ENCODE assay signal across 8 cellular contexts in the genomic region with DNA sequence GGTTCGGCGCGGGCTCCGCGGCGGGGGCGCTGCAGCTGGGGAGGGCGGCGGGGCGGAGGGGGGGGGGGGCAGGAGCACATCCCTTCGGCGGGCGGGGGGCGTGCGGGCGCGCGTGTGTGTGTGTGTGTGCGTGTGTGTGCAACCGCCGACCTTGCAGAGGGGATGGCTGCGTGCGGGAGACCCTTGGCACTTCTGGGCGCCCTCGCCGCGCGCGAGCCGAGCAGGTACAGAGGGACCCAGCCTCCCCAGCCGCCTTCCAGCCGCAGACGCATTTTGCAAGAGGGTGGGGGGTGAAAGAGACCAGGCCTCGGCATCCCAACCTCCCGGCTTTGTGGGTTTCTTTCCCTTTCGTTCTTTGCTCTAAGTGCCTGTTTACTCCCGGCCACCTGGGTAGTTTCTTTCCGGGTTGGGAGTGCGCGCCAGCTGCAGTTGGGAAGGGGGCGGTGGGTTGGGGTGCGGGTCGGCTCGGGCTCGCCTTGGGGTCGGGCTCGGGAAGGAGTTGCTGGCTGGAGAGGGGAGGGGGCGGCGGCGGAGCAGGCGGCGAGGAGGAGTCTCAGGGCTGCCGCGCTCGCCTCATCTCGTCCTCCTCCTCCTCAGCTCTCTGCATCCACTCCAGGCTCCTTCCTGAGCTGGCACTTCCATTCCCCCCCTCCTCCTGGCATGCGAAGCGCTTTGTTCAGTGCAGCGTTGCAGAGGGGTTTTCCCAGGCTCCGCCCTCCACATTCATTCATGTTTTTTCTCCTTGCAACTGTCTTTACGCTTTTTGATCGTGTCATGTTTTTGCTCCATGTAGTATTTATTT. TPM values are rescaled to one million over a fixed set of nuclear protein-coding genes. Genes with fewer than 3 reads are reported as not detected.
DNase-seq lines count a peak whose midpoint lies in the region; ATAC-seq and TF ChIP-seq lines count a peak whose summit lies in the region.

No MANE protein-coding gene starts in this region.

- ATAC-seq in GM18867 (IDR thresholded peaks at IDR 0.05; ENCODE audit: unreplicated experiment) = no peak

- DNase-seq in EH (ENCODE audit: low read depth) (peak; percentile 92), SHP77 (lab: John Stamatoyannopoulos, UW) (peak; percentile 52 to 67), glomerular visceral epithelial cell (ENCODE audit: extremely low spot score) (peak; percentile 93), occipital lobe (lab: John Stamatoyannopoulos, UW) (peak; percentile 77), testis (peak; percentile 90)

- H3K27me3 ChIP-seq in KMS-11 (ENCODE audit: insufficient read depth, low read depth) = no peaks in the 10 kb centered on the region
- no peaks in the 10 kb centered on the region for H3K27me3 ChIP-seq in testis

- H3K4me1 Mint-ChIP-seq in activated naive CD4-positive, alpha-beta T cell treated with anti-CD3 and anti-CD28 coated beads, Interleukin-2, amount 50 U/mL, for 24 hours = peaks cover 72% of the 10 kb centered on the region

- peak overlapping the region; percentile 85 for H3K27ac ChIP-seq in KMS-11
- H3K27ac ChIP-seq in testis = peak overlapping the region; percentile 66 to 96

- H3K9ac ChIP-seq in KMS-11 = peak overlapping the region; percentile 89

- no peaks in the 10 kb centered on the region for H3K9me3 ChIP-seq in testis

- H3K4me3 ChIP-seq in KMS-11 (IDR thresholded peaks at IDR 0.05; ENCODE audit: insufficient read depth, low read depth, low read length) (no peak overlapping the region), testis (peak overlapping the region; percentile 77 to 78)

- H3K9me3 Mint-ChIP-seq in activated naive CD4-positive, alpha-beta T cell treated with anti-CD3 and anti-CD28 coated beads, Interleukin-2, amount 50 U/mL, for 24 hours = no peaks in the 10 kb centered on the region

- peak overlapping the region; percentile 63 for H3K4me2 ChIP-seq in KMS-11

- 0 to 1% methylated on average over 33 to 58 of the region's 62 CpGs for WGBS in testis, 2 donors

- H4K20me1 ChIP-seq in KMS-11 (ENCODE audit: insufficient read depth) = no peaks in the 10 kb centered on the region

- no peaks in the 10 kb centered on the region for H3K27me3 Mint-ChIP-seq in activated naive CD4-positive, alpha-beta T cell treated with anti-CD3 and anti-CD28 coated beads, Interleukin-2, amount 50 U/mL, for 24 hours

- no peak overlapping the region for H2AFZ ChIP-seq in KMS-11 (ENCODE audit: low read depth)

- peak overlapping the region; percentile 100 for H3K27ac Mint-ChIP-seq in activated naive CD4-positive, alpha-beta T cell treated with anti-CD3 and anti-CD28 coated beads, Interleukin-2, amount 50 U/mL, for 24 hours

- H3K4me3 Mint-ChIP-seq in activated naive CD4-positive, alpha-beta T cell treated with anti-CD3 and anti-CD28 coated beads, Interleukin-2, amount 50 U/mL, for 24 hours = peak overlapping the region; percentile 97

- H3K79me2 ChIP-seq in KMS-11 (ENCODE audit: insufficient read depth, low read depth) = peaks cover 67% of the 10 kb centered on the region

- TF ChIP-seq CTCF in KMS-11 (conservative IDR thresholded peaks at IDR 0.05; ENCODE audit: low read depth, low read length) (no peak), testis (IDR thresholded peaks at IDR 0.05) (no peak)

- TF ChIP-seq POLR2A in testis (IDR thresholded peaks at IDR 0.05) = no peak

- intact Hi-C loops in testis (cut with DNase I; ENCODE audit: low total_unique reads) = no loop called here

- H3K36me3 ChIP-seq in KMS-11 (ENCODE audit: insufficient read depth) (peaks cover 8% of the 10 kb centered on the region; the same call in 1 of the 2 replicates), testis (ENCODE audit: low read depth, missing control alignments) (no peaks in the 10 kb centered on the region)

- H3K36me3 Mint-ChIP-seq in activated naive CD4-positive, alpha-beta T cell treated with anti-CD3 and anti-CD28 coated beads, Interleukin-2, amount 50 U/mL, for 24 hours = peaks cover 20% of the 10 kb centered on the region

- H3K4me1 ChIP-seq in KMS-11 (ENCODE audit: low read depth, poor library complexity, severe bottlenecking) (peaks cover 28% of the 10 kb centered on the region), testis (peaks cover 16% of the 10 kb centered on the region)

RNA-seq across cellular contexts. Expression of gene HIVEP1, which starts 0.7 kb away (rescaled TPM):
- total RNA-seq in occipital lobe (22.0 TPM), testis (10 to 100 TPM; 44.1 to 53.3 TPM)
- 15.5 TPM for polyA plus RNA-seq in testis (ENCODE audit: insufficient read depth, low read depth, low replicate concordance)
